16 cellular contexts compared by ENCODE assay signal in the genomic region with DNA sequence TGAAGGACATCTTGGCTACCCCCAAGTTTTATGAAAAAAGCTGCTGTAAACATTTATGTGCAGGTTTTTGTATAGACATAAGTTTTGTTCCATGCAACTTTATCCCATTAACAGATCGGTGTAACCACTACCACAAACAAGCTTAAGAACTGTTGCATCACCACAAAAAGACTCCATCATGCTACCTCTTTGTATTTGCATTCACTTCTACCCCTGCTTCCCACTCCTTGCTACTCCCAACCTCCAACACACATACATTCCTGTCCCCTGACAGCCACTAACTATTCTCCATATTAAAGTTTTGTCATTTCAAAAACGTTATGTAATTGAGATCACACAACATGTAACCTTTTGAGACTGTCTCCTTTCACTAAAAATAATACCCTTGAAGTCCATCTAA. TPM values are rescaled to one million over a fixed set of nuclear protein-coding genes. Genes with fewer than 3 reads are reported as not detected.
"Had no signal": no experiment of that assay in that cellular context is flagged by ENCODE, and none has a peak within 500 bp of the region (broad histone marks: within the 10 kb centered on the region; RNA-seq: fewer than 3 reads in every experiment).

No MANE protein-coding gene starts in this region.

- DNase-seq: activated CD4-positive, alpha-beta T cell treated with anti-CD3 and anti-CD28 coated beads, Interleukin-2, amount 10 ng/mL, durations not matched to agents 7 days and 5 days; activated CD4-positive, CD25-positive, alpha-beta regulatory T cell; activated CD8-positive, alpha-beta memory T cell treated with anti-CD3 and anti-CD28 coated beads for 24 hours; activated naive CD4-positive, alpha-beta T cell treated with anti-CD3 and anti-CD28 coated beads for 36 hours; body of pancreas; hypothalamus; left cardiac atrium; lower lobe of right lung; nucleus accumbens; right cardiac atrium; T-helper 2 cell had no signal

- H3K27ac ChIP-seq: body of pancreas, lower lobe of right lung, tibial nerve had no signal

- H3K27me3 ChIP-seq: body of pancreas, tibial nerve had no signal

- H3K36me3 ChIP-seq: lower lobe of right lung, tibial nerve had no signal

- H3K4me1 ChIP-seq: lower lobe of right lung, tibial nerve had no signal

- H3K4me3 ChIP-seq: body of pancreas, lower lobe of right lung, smooth muscle cell, tibial nerve had no signal

- H3K9me3 ChIP-seq: body of pancreas, lower lobe of right lung, tibial nerve had no signal

- ATAC-seq: activated T-helper 17 cell treated with anti-CD3 and anti-CD28 coated beads, Interleukin-2, amount 50 U/mL, for 72 hours; body of pancreas; left cardiac atrium; lower lobe of right lung; natural killer cell treated with Interleukin-12 subunit alpha and Interleukin-12 subunit beta and Interleukin-15 and Interleukin-18, amount 100 ng/mL, for 72 hours; right cardiac atrium; stimulated activated memory B cell treated with anti-CD40 and anti-IgM and Interleukin-4, amounts not matched to agents 10 μg/mL and 1 μg/mL and 100 μg/mL, for 72 hours had no signal

- H3K4me2 ChIP-seq: smooth muscle cell had no signal

RNA-seq across cellular contexts. Expression of a gene that starts 57.8 kb away (rescaled TPM):
- total RNA-seq: activated naive CD4-positive, alpha-beta T cell treated with anti-CD3 and anti-CD28 coated beads for 36 hours had no signal
